In genomic region chr11:125224391-125225015, GRCh38 we compare ENCODE assay signal across 9 cellular contexts. TPM values are rescaled to one million over a fixed set of nuclear protein-coding genes. Genes with fewer than 3 reads are reported as not detected.
DNase-seq lines count a peak whose midpoint lies in the region; ATAC-seq and TF ChIP-seq lines count a peak whose summit lies in the region.
"Had no signal": no experiment of that assay in that cellular context is flagged by ENCODE, and none has a peak within 500 bp of the region (broad histone marks: within the 10 kb centered on the region; RNA-seq: fewer than 3 reads in every experiment).

No MANE protein-coding gene starts in this region.

- TF ChIP-seq CTCF in HEK293 (tag by site-specific recombination; IDR thresholded peaks at IDR 0.05) (peak; percentile 44; the same call in 1 of the 2 replicates), gastrocnemius medialis (IDR thresholded peaks at IDR 0.05 in 4 of 5, conservative IDR thresholded peaks at IDR 0.05 in 1 of 5) (peak in 2 of 5 experiments; percentile 11 to 16)

- H3K4me1 ChIP-seq in HEK293 (ENCODE audit: control insufficient read depth, insufficient read depth, low read length): no peaks in the 10 kb centered on the region
- H3K4me1 ChIP-seq in adipocyte (ENCODE audit: control insufficient read depth, insufficient read depth, low read length): no peaks in the 10 kb centered on the region
- peaks cover 40 to 46% of the 10 kb centered on the region in 2 donors for H3K4me1 ChIP-seq in gastrocnemius medialis
- H3K4me1 ChIP-seq: SJSA1 had no signal

- in situ Hi-C loops in gastrocnemius medialis (cut with MboI; ENCODE audit: low sequenced_read_pairs in 4 of 4): no loop called here

- ATAC-seq in left ventricle myocardium superior: peak; percentile 79
- ATAC-seq in gastrocnemius medialis: no peak
- ATAC-seq in GM18520 (IDR thresholded peaks at IDR 0.05; ENCODE audit: unreplicated experiment): no peak

- no peaks in the 10 kb centered on the region for H3K9me3 Mint-ChIP-seq in activated T-helper 1 cell treated with anti-CD3 and anti-CD28 coated beads, Interleukin-12 subunit alpha, Interleukin-12 subunit beta, Interleukin-2, Interleukin-4 antibody, amounts not matched to agents 30 ng/mL and 10 ng/mL and 1 ng/mL, durations not matched to agents 14 hours and 24 hours and 36 hours

- H3K27ac ChIP-seq in HEK293 (ENCODE audit: extremely low read depth, low read depth, low read length): no peak overlapping the region
- peak overlapping the region; percentile 56 to 75 (median 70) for H3K27ac ChIP-seq in gastrocnemius medialis
- H3K27ac ChIP-seq: SJSA1 had no signal

- no peaks in the 10 kb centered on the region for H3K36me3 Mint-ChIP-seq in activated T-helper 1 cell treated with anti-CD3 and anti-CD28 coated beads, Interleukin-12 subunit alpha, Interleukin-12 subunit beta, Interleukin-2, Interleukin-4 antibody, amounts not matched to agents 30 ng/mL and 10 ng/mL and 1 ng/mL, durations not matched to agents 14 hours and 24 hours and 36 hours (ENCODE audit: low read depth)

- intact Hi-C loops in left ventricle myocardium superior (cut with micrococcal nuclease) (no loop called here), gastrocnemius medialis (cut with DNase I; ENCODE audit: low total_unique reads) (loop anchor here (2.0 to 5.0 kb wide), 2 partner anchors 180 to 203 kb away; no protein-coding TSS in a partner anchor)
- intact Hi-C loops in activated T-helper 1 cell treated with anti-CD3 and anti-CD28 coated beads, Interleukin-12 subunit alpha, Interleukin-12 subunit beta, Interleukin-2, Interleukin-4 antibody, amounts not matched to agents 30 ng/mL and 10 ng/mL and 1 ng/mL, durations not matched to agents 14 hours and 24 hours and 36 hours (cut with micrococcal nuclease): no loop called here

- H3K9ac ChIP-seq in adipocyte (ENCODE audit: low read length): no peak overlapping the region

- no peak for TF ChIP-seq POLR2A in gastrocnemius medialis (IDR thresholded peaks at IDR 0.05)

- H3K4me3 ChIP-seq in HEK293 (ENCODE audit: low read depth, low read length) (no peak overlapping the region), adipocyte (ENCODE audit: low read length) (no peak overlapping the region), gastrocnemius medialis (no peak overlapping the region)
- H3K4me3 ChIP-seq: SJSA1 had no signal

- peaks cover 2% of the 10 kb centered on the region for H3K27me3 Mint-ChIP-seq in activated T-helper 1 cell treated with anti-CD3 and anti-CD28 coated beads, Interleukin-12 subunit alpha, Interleukin-12 subunit beta, Interleukin-2, Interleukin-4 antibody, amounts not matched to agents 30 ng/mL and 10 ng/mL and 1 ng/mL, durations not matched to agents 14 hours and 24 hours and 36 hours (ENCODE audit: insufficient read depth)

- CTCF ChIA-PET in HEK293 (lab: Yijun Ruan, JAX): interaction anchor here (0.6 to 1.9 kb wide), 8 partner anchors 11 to 387 kb away, joined by 3 to 6 read pairs (median 3); no protein-coding TSS in a partner anchor

- no peak overlapping the region for H3K4me3 Mint-ChIP-seq in activated T-helper 1 cell treated with anti-CD3 and anti-CD28 coated beads, Interleukin-12 subunit alpha, Interleukin-12 subunit beta, Interleukin-2, Interleukin-4 antibody, amounts not matched to agents 30 ng/mL and 10 ng/mL and 1 ng/mL, durations not matched to agents 14 hours and 24 hours and 36 hours

- no peaks in the 10 kb centered on the region for H3K27me3 ChIP-seq in adipocyte (replicated peaks; ENCODE audit: control insufficient read depth, insufficient read depth, low read length)
- H3K27me3 ChIP-seq in gastrocnemius medialis: no peaks in the 10 kb centered on the region
- H3K27me3 ChIP-seq: SJSA1 had no signal

- POLR2A ChIA-PET in HEK293 (lab: Yijun Ruan, JAX): no interaction called here

- DNase-seq in adipocyte (ENCODE audit: low read depth): peak; percentile 64
- DNase-seq in left ventricle myocardium superior: peak; percentile 48
- DNase-seq in gastrocnemius medialis: no peak
- DNase-seq in NCI-H1417 treated with DMSO at 0.1 percent for 48 hours (lab: John Stamatoyannopoulos, UW): no peak
- no peak for DNase-seq in KG1 (lab: John Stamatoyannopoulos, UW)
- DNase-seq in activated T-helper 1 cell treated with anti-CD3 and anti-CD28 coated beads, Interleukin-12 subunit alpha, Interleukin-12 subunit beta, Interleukin-2, Interleukin-4 antibody, amounts not matched to agents 30 ng/mL and 10 ng/mL and 1 ng/mL, durations not matched to agents 14 hours and 24 hours and 36 hours (ENCODE audit: low spot score): no peak

- H3K36me3 ChIP-seq in HEK293 (ENCODE audit: control insufficient read depth in 2 of 2, insufficient read depth in 1 of 2, low read length in 2 of 2) (no peaks in the 10 kb centered on the region), adipocyte (ENCODE audit: control insufficient read depth, insufficient read depth, low read length, severe bottlenecking) (no peaks in the 10 kb centered on the region), gastrocnemius medialis (no peaks in the 10 kb centered on the region)
- H3K36me3 ChIP-seq: SJSA1 had no signal

- H3K4me1 Mint-ChIP-seq in activated T-helper 1 cell treated with anti-CD3 and anti-CD28 coated beads, Interleukin-12 subunit alpha, Interleukin-12 subunit beta, Interleukin-2, Interleukin-4 antibody, amounts not matched to agents 30 ng/mL and 10 ng/mL and 1 ng/mL, durations not matched to agents 14 hours and 24 hours and 36 hours (ENCODE audit: low read depth): no peaks in the 10 kb centered on the region

- H3K9me3 ChIP-seq in HEK293 (ENCODE audit: control insufficient read depth, insufficient read depth, low read depth, low read length): no peaks in the 10 kb centered on the region
- H3K9me3 ChIP-seq in adipocyte (ENCODE audit: control insufficient read depth, low read length): no peaks in the 10 kb centered on the region
- no peaks in the 10 kb centered on the region for H3K9me3 ChIP-seq in gastrocnemius medialis
- H3K9me3 ChIP-seq: SJSA1 had no signal

- no peak overlapping the region for H3K27ac Mint-ChIP-seq in activated T-helper 1 cell treated with anti-CD3 and anti-CD28 coated beads, Interleukin-12 subunit alpha, Interleukin-12 subunit beta, Interleukin-2, Interleukin-4 antibody, amounts not matched to agents 30 ng/mL and 10 ng/mL and 1 ng/mL, durations not matched to agents 14 hours and 24 hours and 36 hours

TF ChIP-seq in HEK293, 187 proteins besides CTCF, POLR2A, EP300 and RAD21 (continues in another document):
- no peak for TF ChIP-seq REPIN1 (tag by site-specific recombination; IDR thresholded peaks at IDR 0.05; ENCODE audit: low read depth)
- TF ChIP-seq ZNF394 (tag by site-specific recombination; IDR thresholded peaks at IDR 0.05; ENCODE audit: borderline replicate concordance): no peak
- TF ChIP-seq ZNF280D (tag by site-specific recombination; IDR thresholded peaks at IDR 0.05): no peak
- TF ChIP-seq ZNF184 (tag by site-specific recombination; IDR thresholded peaks at IDR 0.05): no peak
- no peak for TF ChIP-seq ZFP3 (tag by site-specific recombination; IDR thresholded peaks at IDR 0.05; ENCODE audit: low read depth)
- TF ChIP-seq ZNF560 (tag by site-specific recombination; IDR thresholded peaks at IDR 0.05; ENCODE audit: borderline replicate concordance): no peak
- no peak for TF ChIP-seq ZNF600 (tag by site-specific recombination; IDR thresholded peaks at IDR 0.05)
- TF ChIP-seq BCL6B (tag by site-specific recombination; IDR thresholded peaks at IDR 0.05): no peak

RNA-seq across cellular contexts. Expression of gene PKNOX2, which starts 60.0 kb away (rescaled TPM):
- total RNA-seq in left ventricle myocardium superior: 7.6 TPM
- 10 to 100 TPM in 1 of 4 donors, 1 to 10 TPM in 3; 3.7 to 11.7 (median 6.0) TPM for total RNA-seq in gastrocnemius medialis
- not detected in 2 replicates for total RNA-seq in activated T-helper 1 cell treated with anti-CD3 and anti-CD28 coated beads, Interleukin-12 subunit alpha, Interleukin-12 subunit beta, Interleukin-2, Interleukin-4 antibody, amounts not matched to agents 30 ng/mL and 10 ng/mL and 1 ng/mL, durations not matched to agents 14 hours and 24 hours and 36 hours
- total RNA-seq: SJSA1 had no signal

Comparison
In these comparisons a context has a peak if more than half of its experiments do, and no peak if none do; other contexts are left out.
1. DNase-seq: peak in adipocyte (single experiment) and left ventricle myocardium superior (single experiment); none in gastrocnemius medialis (0 of 2), NCI-H1417 treated with DMSO at 0.1 percent for 48 hours (single experiment), KG1 (single experiment) and activated T-helper 1 cell treated with anti-CD3 and anti-CD28 coated beads, Interleukin-12 subunit alpha, Interleukin-12 subunit beta, Interleukin-2, Interleukin-4 antibody, amounts not matched to agents 30 ng/mL and 10 ng/mL and 1 ng/mL, durations not matched to agents 14 hours and 24 hours and 36 hours (single experiment).